8 cellular contexts compared by ENCODE assay signal in genomic region chr2:217433522-217433921, GRCh38.
DNase-seq lines count a peak whose midpoint lies in the region; ATAC-seq and TF ChIP-seq lines count a peak whose summit lies in the region.
"Had no signal": no experiment of that assay in that cellular context is flagged by ENCODE, and none has a peak within 500 bp of the region (broad histone marks: within the 10 kb centered on the region; RNA-seq: fewer than 3 reads in every experiment).

No MANE protein-coding gene starts in this region.

- H3K27me3 ChIP-seq in esophagus squamous epithelium (no peaks in the 10 kb centered on the region), thymus (ENCODE audit: control insufficient read depth, insufficient read depth) (no peaks in the 10 kb centered on the region)

- H3K9me3 ChIP-seq in esophagus squamous epithelium (no peaks in the 10 kb centered on the region), thymus (ENCODE audit: control insufficient read depth) (no peaks in the 10 kb centered on the region)

- 42 to 73% methylated on average over 4 of the region's 6 CpGs for WGBS in esophagus squamous epithelium, 2 donors
- 82% methylated on average over 6 of the region's 6 CpGs for WGBS in thymus

- peaks cover 37% of the 10 kb centered on the region for H3K4me1 Mint-ChIP-seq in activated CD8-positive, alpha-beta T cell treated with anti-CD3 and anti-CD28 coated beads, Interleukin-2, amount 10 ng/mL, durations not matched to agents 7 days and 5 days (ENCODE audit: low read depth)
- peaks cover 33 to 36% of the 10 kb centered on the region in 2 donors for H3K4me1 Mint-ChIP-seq in natural killer cell

- H3K27ac ChIP-seq in esophagus squamous epithelium (peak overlapping the region in 3 of 4 donors; percentile 60 to 79 (median 73)), thymus (ENCODE audit: low read depth) (peak overlapping the region; percentile 67)

- H3K4me3 Mint-ChIP-seq in activated CD8-positive, alpha-beta T cell treated with anti-CD3 and anti-CD28 coated beads, Interleukin-2, amount 10 ng/mL, durations not matched to agents 7 days and 5 days = peak overlapping the region; percentile 13
- H3K4me3 Mint-ChIP-seq in natural killer cell = peak overlapping the region; percentile 84
- H3K4me3 Mint-ChIP-seq: stimulated activated naive B cell treated with anti-CD40 and anti-IgM and Interleukin-4, amounts not matched to agents 10 μg/mL and 1 μg/mL and 100 μg/mL, for 72 hours had no signal

- TF ChIP-seq CTCF in esophagus squamous epithelium (IDR thresholded peaks at IDR 0.05) (no peak), natural killer cell (IDR thresholded peaks at IDR 0.05) (no peak)

- POLR2A ChIA-PET in activated CD8-positive, alpha-beta T cell treated with anti-CD3 and anti-CD28 coated beads, Interleukin-2, amount 10 ng/mL, durations not matched to agents 7 days and 5 days (lab: Charles Lee) = no interaction called here

- peaks cover 18 to 79% (median 53%) of the 10 kb centered on the region in 3 donors for H3K4me1 ChIP-seq in esophagus squamous epithelium
- H3K4me1 ChIP-seq in thymus (ENCODE audit: control insufficient read depth, insufficient read depth, low read length) = peaks cover 14% of the 10 kb centered on the region

- H3K4me3 ChIP-seq in esophagus squamous epithelium (peak overlapping the region in 1 of 4 donors; percentile 4), thymus (ENCODE audit: low read length) (no peak overlapping the region)

- H3K27me3 Mint-ChIP-seq in activated CD8-positive, alpha-beta T cell treated with anti-CD3 and anti-CD28 coated beads, Interleukin-2, amount 10 ng/mL, durations not matched to agents 7 days and 5 days (ENCODE audit: low read depth) = no peaks in the 10 kb centered on the region
- H3K27me3 Mint-ChIP-seq in natural killer cell (ENCODE audit: low read depth in 2 of 2) = peaks cover 29 to 76% of the 10 kb centered on the region in 2 donors

- H3K36me3 ChIP-seq in esophagus squamous epithelium (no peaks in the 10 kb centered on the region), thymus (ENCODE audit: control insufficient read depth, insufficient read depth) (no peaks in the 10 kb centered on the region)

- peak; percentile 46 for ATAC-seq in activated CD8-positive, alpha-beta T cell treated with anti-CD3 and anti-CD28 coated beads, Interleukin-2, amount 10 ng/mL, durations not matched to agents 7 days and 5 days
- ATAC-seq in natural killer cell = peak; percentile 53 to 76 (median 67)
- ATAC-seq in HG03432 (IDR thresholded peaks at IDR 0.05; ENCODE audit: unreplicated experiment) = no peak
- no peak for ATAC-seq in GM18909 (IDR thresholded peaks at IDR 0.05; ENCODE audit: poor library complexity, unreplicated experiment)

- intact Hi-C loops in esophagus squamous epithelium (cut with DNase I) (no loop called here), natural killer cell (cut with micrococcal nuclease) (no loop called here)

- DNase-seq in activated CD8-positive, alpha-beta T cell treated with anti-CD3 and anti-CD28 coated beads, Interleukin-2, amount 10 ng/mL, durations not matched to agents 7 days and 5 days = peak; percentile 35
- DNase-seq in esophagus squamous epithelium (lab: John Stamatoyannopoulos, UW) = no peak
- no peak for DNase-seq in natural killer cell
- no peak for DNase-seq in NCI-H2081 treated with DMSO at 0.1 percent for 48 hours (lab: John Stamatoyannopoulos, UW)
- DNase-seq: stimulated activated naive B cell treated with anti-CD40 and anti-IgM and Interleukin-4, amounts not matched to agents 10 μg/mL and 1 μg/mL and 100 μg/mL, for 72 hours had no signal

- peak overlapping the region; percentile 68 for H3K27ac Mint-ChIP-seq in activated CD8-positive, alpha-beta T cell treated with anti-CD3 and anti-CD28 coated beads, Interleukin-2, amount 10 ng/mL, durations not matched to agents 7 days and 5 days
- peak overlapping the region; percentile 47 to 61 for H3K27ac Mint-ChIP-seq in natural killer cell
- H3K27ac Mint-ChIP-seq: stimulated activated naive B cell treated with anti-CD40 and anti-IgM and Interleukin-4, amounts not matched to agents 10 μg/mL and 1 μg/mL and 100 μg/mL, for 72 hours had no signal

- CTCF ChIA-PET in activated CD8-positive, alpha-beta T cell treated with anti-CD3 and anti-CD28 coated beads, Interleukin-2, amount 10 ng/mL, durations not matched to agents 7 days and 5 days (lab: Charles Lee) = no interaction called here

- H3K9me3 Mint-ChIP-seq in activated CD8-positive, alpha-beta T cell treated with anti-CD3 and anti-CD28 coated beads, Interleukin-2, amount 10 ng/mL, durations not matched to agents 7 days and 5 days (ENCODE audit: insufficient read depth) = no peaks in the 10 kb centered on the region
- H3K9me3 Mint-ChIP-seq in natural killer cell = no peaks in the 10 kb centered on the region
- H3K9me3 Mint-ChIP-seq: stimulated activated naive B cell treated with anti-CD40 and anti-IgM and Interleukin-4, amounts not matched to agents 10 μg/mL and 1 μg/mL and 100 μg/mL, for 72 hours had no signal

- TF ChIP-seq POLR2A in esophagus squamous epithelium (IDR thresholded peaks at IDR 0.05) = no peak

- H3K36me3 Mint-ChIP-seq in activated CD8-positive, alpha-beta T cell treated with anti-CD3 and anti-CD28 coated beads, Interleukin-2, amount 10 ng/mL, durations not matched to agents 7 days and 5 days (ENCODE audit: low read depth) = peaks cover 5% of the 10 kb centered on the region
- no peaks in the 10 kb centered on the region for H3K36me3 Mint-ChIP-seq in natural killer cell

Comparison
In these comparisons a context has a peak if more than half of its experiments do, and no peak if none do; other contexts are left out.
1. ATAC-seq: peak in activated CD8-positive, alpha-beta T cell treated with anti-CD3 and anti-CD28 coated beads, Interleukin-2, amount 10 ng/mL, durations not matched to agents 7 days and 5 days (single experiment) and natural killer cell (3 of 3); none in HG03432 (single experiment) and GM18909 (single experiment).